16 cellular contexts compared by ENCODE assay signal in the genomic region with DNA sequence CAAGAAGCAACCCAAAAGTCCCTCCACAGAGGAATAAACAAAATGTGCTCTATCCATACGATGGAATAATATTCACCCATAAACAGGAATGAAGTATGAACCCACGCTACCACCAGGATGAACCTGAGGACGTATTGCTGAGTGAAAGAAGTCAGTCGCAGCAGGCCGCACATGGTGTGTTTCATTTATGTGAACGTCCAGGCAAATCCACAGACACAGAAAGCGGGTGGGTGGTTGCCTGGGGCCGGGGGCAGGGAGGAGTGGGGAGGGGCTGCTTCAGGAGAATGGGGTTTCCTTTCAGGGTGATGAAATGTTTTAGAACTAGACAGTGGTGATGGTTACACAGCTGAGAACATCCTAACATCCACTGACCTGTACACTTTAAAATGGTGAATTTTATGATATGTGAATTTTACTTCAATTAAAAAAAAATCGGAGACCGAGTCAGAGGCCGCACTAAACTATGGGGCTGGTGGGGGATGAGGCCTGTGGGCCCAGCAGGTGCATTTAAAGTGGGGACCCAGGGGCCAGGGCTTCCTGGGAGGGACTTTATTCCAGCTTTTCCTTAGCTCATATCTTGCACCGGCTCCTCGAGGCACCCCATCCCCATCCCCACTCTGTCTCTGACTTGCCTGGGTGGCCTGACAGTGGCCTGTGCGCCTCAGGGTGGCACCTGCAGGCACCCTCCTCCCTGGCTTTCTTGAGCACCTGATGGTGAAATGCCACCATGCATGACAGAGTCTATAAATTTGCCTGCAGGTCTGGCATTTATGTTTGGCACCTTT.
A peak's percentile ranks its signal among the peaks of the same experiment; 100 is the strongest.
DNase-seq lines count a peak whose midpoint lies in the region; TF ChIP-seq lines count a peak whose summit lies in the region.
"Had no signal": no experiment of that assay in that cellular context is flagged by ENCODE, and none has a peak within 500 bp of the region (broad histone marks: within the 10 kb centered on the region; RNA-seq: fewer than 3 reads in every experiment).

No MANE protein-coding gene starts in this region.

- no peaks in the 10 kb centered on the region for H4K20me1 ChIP-seq in mammary epithelial cell (ENCODE audit: insufficient read depth, low read length)

- H3K27ac Mint-ChIP-seq in chondrocyte (ENCODE audit: unreplicated experiment) = no peak overlapping the region
- H3K27ac Mint-ChIP-seq in nephron progenitor cell = peak overlapping the region; percentile 5
- H3K27ac Mint-ChIP-seq: activated CD4-positive, alpha-beta T cell treated with anti-CD3 and anti-CD28 coated beads for 36 hours; activated naive CD8-positive, alpha-beta T cell treated with anti-CD3 and anti-CD28 coated beads, Interleukin-2, amount 10 ng/mL, durations not matched to agents 7 days and 5 days; activated T-cell treated with anti-CD3 and anti-CD28 coated beads, Interleukin-2, amount 50 U/mL, for 24 hours; CD8-positive, alpha-beta T cell had no signal

- H3K9me3 ChIP-seq in breast epithelium (no peaks in the 10 kb centered on the region), mammary epithelial cell (replicated peaks; ENCODE audit: insufficient read depth, low read length) (no peaks in the 10 kb centered on the region), vagina (no peaks in the 10 kb centered on the region)

- dilution Hi-C loops in mammary epithelial cell (cut with HindIII; ENCODE audit: low sequenced_read_pairs) = no loop called here

- H3K9me3 Mint-ChIP-seq in chondrocyte (ENCODE audit: low read depth) (no peaks in the 10 kb centered on the region), nephron progenitor cell (peaks cover 3% of the 10 kb centered on the region)
- H3K9me3 Mint-ChIP-seq: activated naive CD8-positive, alpha-beta T cell treated with anti-CD3 and anti-CD28 coated beads, Interleukin-2, amount 10 ng/mL, durations not matched to agents 7 days and 5 days; activated T-cell treated with anti-CD3 and anti-CD28 coated beads, Interleukin-2, amount 50 U/mL, for 24 hours; CD8-positive, alpha-beta T cell had no signal

- H3K27me3 Mint-ChIP-seq in chondrocyte (ENCODE audit: low read depth) (no peaks in the 10 kb centered on the region), nephron progenitor cell (ENCODE audit: low read depth, poor library complexity) (peaks cover 3% of the 10 kb centered on the region)

- DNase-seq in breast epithelium (ENCODE audit: low spot score in 2 of 2) (peak in 1 of 2 donors; percentile 11), mammary epithelial cell (no peak), chondrocyte (ENCODE audit: low spot score) (peak; percentile 27), nephron progenitor cell (no peak), vagina (ENCODE audit: extremely low spot score in 2 of 2) (peak; percentile 60 to 74), SKM-1 (lab: John Stamatoyannopoulos, UW; ENCODE audit: unreplicated experiment) (no peak), hippocampal formation (lab: John Stamatoyannopoulos, UW) (no peak), activated T-cell treated with anti-CD3 and anti-CD28 coated beads for 4 hours (no peak)
- DNase-seq: activated CD4-positive, alpha-beta T cell treated with anti-CD3 and anti-CD28 coated beads for 36 hours; activated naive CD8-positive, alpha-beta T cell treated with anti-CD3 and anti-CD28 coated beads, Interleukin-2, amount 10 ng/mL, durations not matched to agents 7 days and 5 days; activated T-cell treated with anti-CD3 and anti-CD28 coated beads, Interleukin-2, amount 50 U/mL, for 24 hours; effector memory CD4-positive, alpha-beta T cell; GOT3 had no signal

- intact Hi-C loops in breast epithelium (cut with DNase I; ENCODE audit: low total_unique reads) (no loop called here), mammary epithelial cell (cut with micrococcal nuclease) (no loop called here), vagina (cut with DNase I) (no loop called here)

- H3K4me3 Mint-ChIP-seq in chondrocyte (ENCODE audit: unreplicated experiment) (no peak overlapping the region), nephron progenitor cell (peak overlapping the region; percentile 75)
- H3K4me3 Mint-ChIP-seq: activated CD4-positive, alpha-beta T cell treated with anti-CD3 and anti-CD28 coated beads for 36 hours; activated naive CD8-positive, alpha-beta T cell treated with anti-CD3 and anti-CD28 coated beads, Interleukin-2, amount 10 ng/mL, durations not matched to agents 7 days and 5 days; activated T-cell treated with anti-CD3 and anti-CD28 coated beads, Interleukin-2, amount 50 U/mL, for 24 hours; CD8-positive, alpha-beta T cell had no signal

- no peaks in the 10 kb centered on the region for H3K4me1 ChIP-seq in breast epithelium
- peaks cover 10% of the 10 kb centered on the region for H3K4me1 ChIP-seq in mammary epithelial cell (ENCODE audit: insufficient read depth, low read length)
- H3K4me1 ChIP-seq in vagina = peaks cover 9% of the 10 kb centered on the region

- H3K27me3 ChIP-seq in breast epithelium (no peaks in the 10 kb centered on the region), mammary epithelial cell (ENCODE audit: insufficient read depth, low read length) (no peaks in the 10 kb centered on the region), vagina (no peaks in the 10 kb centered on the region)
- H3K27me3 ChIP-seq: cardiac muscle cell had no signal

- no peak overlapping the region for H3K9ac ChIP-seq in mammary epithelial cell (ENCODE audit: insufficient read depth, low read length)

- in situ Hi-C loops in mammary epithelial cell (cut with MboI; ENCODE audit: low sequenced_read_pairs in 2 of 2) = no loop called here

- BruUV-seq in mammary epithelial cell (replicated peaks; lab: Mats Ljungman, UMichigan) = no TSS peak

- TF ChIP-seq POLR2A in breast epithelium (IDR thresholded peaks at IDR 0.05) (no peak), vagina (IDR thresholded peaks at IDR 0.05) (no peak)

- H3K27ac ChIP-seq in breast epithelium = peak overlapping the region; percentile 12 to 66
- no peak overlapping the region for H3K27ac ChIP-seq in mammary epithelial cell (ENCODE audit: insufficient read depth, low read depth, low read length)
- H3K27ac ChIP-seq in vagina = no peak overlapping the region

- H2AFZ ChIP-seq in mammary epithelial cell (ENCODE audit: low read depth, low read length) = no peak overlapping the region

- H3K79me2 ChIP-seq in mammary epithelial cell (ENCODE audit: insufficient read depth, low read length) = no peaks in the 10 kb centered on the region

- no peak for TF ChIP-seq CTCF in breast epithelium (IDR thresholded peaks at IDR 0.05)
- no peak for TF ChIP-seq CTCF in mammary epithelial cell (conservative IDR thresholded peaks at IDR 0.05 in 1 of 2, IDR thresholded peaks at IDR 0.05 in 1 of 2; ENCODE audit: extremely low read depth in 1 of 2, insufficient read depth in 1 of 2, low read depth in 1 of 2, low read length in 2 of 2)
- TF ChIP-seq CTCF in chondrocyte (IDR thresholded peaks at IDR 0.05) = no peak
- no peak for TF ChIP-seq CTCF in nephron progenitor cell (IDR thresholded peaks at IDR 0.05)
- TF ChIP-seq CTCF in vagina (IDR thresholded peaks at IDR 0.05) = no peak

- no peaks in the 10 kb centered on the region for H3K36me3 ChIP-seq in breast epithelium
- no peaks in the 10 kb centered on the region for H3K36me3 ChIP-seq in mammary epithelial cell (ENCODE audit: insufficient read depth, low read length)
- H3K36me3 ChIP-seq in vagina = no peaks in the 10 kb centered on the region
- H3K36me3 ChIP-seq: cardiac muscle cell had no signal

- CTCF ChIA-PET in mammary epithelial cell (lab: Charles Lee; ENCODE audit: low non-redundant PET) = no interaction called here

- no peak overlapping the region for H3K4me2 ChIP-seq in mammary epithelial cell (ENCODE audit: insufficient read depth, low read depth, low read length)

- H3K4me3 ChIP-seq in breast epithelium (no peak overlapping the region), mammary epithelial cell (replicated peaks in 1 of 3; ENCODE audit: insufficient read depth in 1 of 3, low read depth in 2 of 3, low read length in 3 of 3) (no peak overlapping the region), vagina (no peak overlapping the region)
- H3K4me3 ChIP-seq: cardiac muscle cell, K562 had no signal

- peaks cover 26% of the 10 kb centered on the region for H3K4me1 Mint-ChIP-seq in chondrocyte (ENCODE audit: low read depth)
- peaks cover 68% of the 10 kb centered on the region for H3K4me1 Mint-ChIP-seq in nephron progenitor cell
- H3K4me1 Mint-ChIP-seq: activated CD4-positive, alpha-beta T cell treated with anti-CD3 and anti-CD28 coated beads for 36 hours; activated naive CD8-positive, alpha-beta T cell treated with anti-CD3 and anti-CD28 coated beads, Interleukin-2, amount 10 ng/mL, durations not matched to agents 7 days and 5 days had no signal

- H3K36me3 Mint-ChIP-seq in chondrocyte (ENCODE audit: low read depth) = no peaks in the 10 kb centered on the region
- H3K36me3 Mint-ChIP-seq in nephron progenitor cell (ENCODE audit: low read depth) = no peaks in the 10 kb centered on the region
- H3K36me3 Mint-ChIP-seq: activated naive CD8-positive, alpha-beta T cell treated with anti-CD3 and anti-CD28 coated beads, Interleukin-2, amount 10 ng/mL, durations not matched to agents 7 days and 5 days; CD8-positive, alpha-beta T cell had no signal

- WGBS in mammary epithelial cell (ENCODE audit: low coverage, missing lambda C conversion rate) = 92% methylated on average over 14 of the region's 14 CpGs

Comparison
In these comparisons a context has a peak if more than half of its experiments do, and no peak if none do; other contexts are left out.
1. H3K27ac ChIP-seq: peak in breast epithelium (2 of 2); none in mammary epithelial cell (single experiment) and vagina (single experiment).
2. DNase-seq: peak in chondrocyte (single experiment) and vagina (2 of 2); none in mammary epithelial cell (single experiment), nephron progenitor cell (single experiment), SKM-1 (single experiment), hippocampal formation (0 of 2) and activated T-cell treated with anti-CD3 and anti-CD28 coated beads for 4 hours (single experiment).